In the genomic region with DNA sequence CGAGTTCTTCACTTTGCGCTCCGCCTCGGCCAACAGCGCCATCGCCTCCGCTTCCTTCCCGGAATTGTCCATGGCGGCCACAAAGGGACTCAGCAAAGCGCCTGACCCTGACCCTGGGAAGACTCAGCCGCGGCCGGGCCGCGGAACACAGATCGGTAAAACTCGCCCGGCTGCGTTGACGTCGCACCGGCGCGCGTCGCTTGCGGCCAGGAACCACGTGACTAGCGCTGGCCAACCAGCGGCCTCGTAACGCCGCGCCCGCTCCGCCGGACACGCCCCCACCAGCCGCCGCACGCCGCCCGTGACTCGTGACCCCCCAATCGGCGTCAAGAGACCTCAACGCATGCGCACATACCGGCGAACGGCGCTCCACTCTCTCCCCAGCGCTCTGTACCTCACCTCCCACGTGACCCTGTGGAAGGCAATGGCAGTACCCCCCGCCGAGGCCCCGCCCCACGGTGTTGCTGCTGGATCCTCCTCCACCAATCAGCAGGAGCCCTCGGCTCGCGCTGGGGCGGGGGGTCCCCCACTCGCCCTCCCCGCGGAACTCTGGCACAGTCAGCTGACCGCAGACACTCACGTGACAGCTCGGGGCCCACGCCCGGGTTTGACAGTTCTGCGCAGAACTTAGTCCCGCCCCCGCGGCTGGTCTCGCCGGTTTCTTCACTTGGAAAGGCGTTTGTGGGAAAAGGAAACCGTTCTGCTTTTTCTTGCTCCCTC, we compare ENCODE assay signal across 8 cellular contexts. TPM values are rescaled to one million over a fixed set of nuclear protein-coding genes. Genes with fewer than 3 reads are reported as not detected.
DNase-seq lines count a peak whose midpoint lies in the region; ATAC-seq, FAIRE-seq and TF ChIP-seq lines count a peak whose summit lies in the region.

Gene NAPA (minus strand): TSS at position 195 of the 720 bp plus-strand sequence. CDS start 123 bp downstream, at position 72.

- FAIRE-seq in GM12891 (lab: Jason Lieb, UNC), result peak; percentile 98

- H3K27ac Mint-ChIP-seq in T-cell, result peak within 1 kb of the TSS; percentile 97 to 98

- TF ChIP-seq POLR2A in GM12891 (IDR thresholded peaks at IDR 0.05; ENCODE audit: low read depth, low read length) (peak; percentile 90), tibial nerve (IDR thresholded peaks at IDR 0.05) (peak; percentile 89 to 97)

- WGBS in adipose tissue, 3 donors, result 0 to 1% (median 1%) methylated on average over 69 to 78 of the region's 78 CpGs
- 0 to 1% methylated on average over 39 to 41 of the region's 78 CpGs for WGBS in tibial nerve, 2 donors

- peak; percentile 82 for ATAC-seq in HG02840 (IDR thresholded peaks at IDR 0.05; ENCODE audit: low FRiP score, unreplicated experiment)
- ATAC-seq in T-cell (replicated peaks in 1 of 4), result peak; percentile 90 to 95 (median 92)

- peaks cover 3% of the 10 kb centered on the region for H3K36me3 Mint-ChIP-seq in T-cell

- H2AFZ ChIP-seq in parathyroid adenoma, result peak within 1 kb of the TSS; percentile 92

- peak within 1 kb of the TSS; percentile 90 for H3K27ac ChIP-seq in adipose tissue (ENCODE audit: low read depth, low read length)
- peak within 1 kb of the TSS; percentile 98 for H3K27ac ChIP-seq in cardiac muscle cell
- peak within 1 kb of the TSS; percentile 83 for H3K27ac ChIP-seq in parathyroid adenoma
- H3K27ac ChIP-seq in tibial nerve, result peak within 1 kb of the TSS; percentile 93 to 99 (median 97)

- H3K4me3 ChIP-seq in cardiac muscle cell (peak within 1 kb of the TSS; percentile 73), parathyroid adenoma (ENCODE audit: low read depth, low read length) (peak within 1 kb of the TSS; percentile 95), tibial nerve (peak within 1 kb of the TSS; percentile 86 to 97 (median 94))

- DNase-seq in GM12891 (ENCODE audit: insufficient read length, low spot score) (peak; percentile 97), NCI-H1436 treated with DMSO at 0.1 percent for 48 hours (lab: John Stamatoyannopoulos, UW) (peak; percentile 96), T-cell (peak; percentile 100), cardiac muscle cell (ENCODE audit: low read depth in 1 of 2, low spot score in 1 of 2) (peak; percentile 100), tibial nerve (ENCODE audit: low spot score in 2 of 2) (peak; percentile 100)

- peaks cover 44% of the 10 kb centered on the region for H3K79me2 ChIP-seq in parathyroid adenoma

- peak within 1 kb of the TSS; percentile 99 for H3K4me3 Mint-ChIP-seq in T-cell

- no peaks in the 10 kb centered on the region for H3K27me3 Mint-ChIP-seq in T-cell

- H3K9me3 ChIP-seq in cardiac muscle cell (ENCODE audit: low read depth) (no peaks in the 10 kb centered on the region), parathyroid adenoma (ENCODE audit: control insufficient read depth, low read length) (no peaks in the 10 kb centered on the region), tibial nerve (no peaks in the 10 kb centered on the region)

- H3K36me3 ChIP-seq in cardiac muscle cell (no peaks in the 10 kb centered on the region), parathyroid adenoma (ENCODE audit: control insufficient read depth, insufficient read depth, low read length) (no peaks in the 10 kb centered on the region), tibial nerve (no peaks in the 10 kb centered on the region)

- H3K4me1 ChIP-seq in cardiac muscle cell (ENCODE audit: low read depth) (no peaks in the 10 kb centered on the region), parathyroid adenoma (peaks cover 19% of the 10 kb centered on the region), tibial nerve (peaks cover 0 to 50% (median 38%) of the 10 kb centered on the region in 4 donors)

- no peaks in the 10 kb centered on the region for H3K9me3 Mint-ChIP-seq in T-cell

- no peaks in the 10 kb centered on the region for H3K27me3 ChIP-seq in cardiac muscle cell
- no peaks in the 10 kb centered on the region for H3K27me3 ChIP-seq in parathyroid adenoma (ENCODE audit: control insufficient read depth, insufficient read depth, low read length)
- no peaks in the 10 kb centered on the region for H3K27me3 ChIP-seq in tibial nerve

- CTCF ChIA-PET in T-cell (lab: Charles Lee), result interaction anchor here (0.6 to 1.9 kb wide), 11 partner anchors 12 to 748 kb away, joined by 3 to 10 read pairs (median 3); partner anchors contain the start of genes DHX34 (in 1 of the 2) and KPTN (in 1 of the 2)

- H3K9ac ChIP-seq in parathyroid adenoma, result peak within 1 kb of the TSS; percentile 75

- peaks cover 83 to 93% (median 90%) of the 10 kb centered on the region in 3 donors for H3K4me1 Mint-ChIP-seq in T-cell

- POLR2A ChIA-PET in T-cell (lab: Charles Lee), result interaction anchor here (0.5 to 0.6 kb wide), 3 partner anchors 69 to 1864 kb away, joined by 3 to 7 read pairs (median 5); no protein-coding TSS in a partner anchor

- H3K4me2 ChIP-seq in parathyroid adenoma (ENCODE audit: low read length), result peak within 1 kb of the TSS; percentile 96

- TF ChIP-seq EP300 in tibial nerve (IDR thresholded peaks at IDR 0.05), result peak; percentile 94 to 99

- no peak for TF ChIP-seq CTCF in cardiac muscle cell (IDR thresholded peaks at IDR 0.05; ENCODE audit: low read depth, low read length)
- TF ChIP-seq CTCF in parathyroid adenoma (IDR thresholded peaks at IDR 0.05), result no peak
- TF ChIP-seq CTCF in tibial nerve (IDR thresholded peaks at IDR 0.05), result no peak

TF ChIP-seq in GM12891, 5 proteins besides CTCF, POLR2A, EP300 and RAD21:
- TF ChIP-seq POU2F2 (IDR thresholded peaks at IDR 0.05; ENCODE audit: low read depth, low read length) (no peak; the same call in 1 of the 2 replicates), PAX5 (IDR thresholded peaks at IDR 0.05; ENCODE audit: insufficient read depth, low read length, severe bottlenecking) (no peak), POLR2AphosphoS5 (IDR thresholded peaks at IDR 0.05; ENCODE audit: low read depth, low read length) (peak; percentile 84), SPI1 (IDR thresholded peaks at IDR 0.05; ENCODE audit: low read depth, low read length) (peak; percentile 13; the same call in 1 of the 2 replicates), TAF1 (IDR thresholded peaks at IDR 0.05; ENCODE audit: low read depth, low read length) (peak; percentile 72)

RNA-seq across cellular contexts. Expression of gene NAPA, which starts in this region (rescaled TPM):
- 74.0 TPM for polyA plus RNA-seq in GM12891 (2012; ENCODE audit: low read depth, missing spikeins)
- total RNA-seq in T-cell (100 to 1,000 TPM in 2 of 5 donors, 10 to 100 TPM in 3; 81.1 to 119 (median 86.7) TPM), cardiac muscle cell (62.5 and 108 TPM in 2 replicates), tibial nerve (100 to 1,000 TPM; 130 to 152 (median 138) TPM)
- polyA plus RNA-seq in adipose tissue (10 to 100 TPM; 57.1 to 99.0 (median 78.1) TPM), cardiac muscle cell (123 and 173 TPM in 2 replicates)

Comparison
In these comparisons a context has a peak if more than half of its experiments do, and no peak if none do; other contexts are left out.
1. Peak in every context shown above with its lines: DNase-seq, ATAC-seq, H3K4me3 ChIP-seq and H3K27ac ChIP-seq.